ENCODE assay signal across 8 cellular contexts in genomic region chr20:45857836-45858250, GRCh38. TPM values are rescaled to one million over a fixed set of nuclear protein-coding genes. Genes with fewer than 3 reads are reported as not detected.
DNase-seq lines count a peak whose midpoint lies in the region; ATAC-seq and TF ChIP-seq lines count a peak whose summit lies in the region.

No MANE protein-coding gene starts in this region.

- H3K9ac ChIP-seq in subcutaneous abdominal adipose tissue (ENCODE audit: low read length in 5 of 5), result peak overlapping the region; percentile 63 to 91 (median 82)

- H3K27ac ChIP-seq in KOPT-K1 (ENCODE audit: low read depth, low read length, poor library complexity, severe bottlenecking), result peak overlapping the region; percentile 84
- peak overlapping the region in 4 of 5 donors; percentile 65 to 91 (median 79) for H3K27ac ChIP-seq in adrenal gland
- peak overlapping the region; percentile 83 for H3K27ac ChIP-seq in subcutaneous abdominal adipose tissue (ENCODE audit: low read depth, low read length)

- TF ChIP-seq POLR2A in adrenal gland (IDR thresholded peaks at IDR 0.05), result no peak

- H3K27me3 ChIP-seq in adrenal gland (no peaks in the 10 kb centered on the region), kidney epithelial cell (ENCODE audit: control insufficient read depth, insufficient read depth, low read length) (no peaks in the 10 kb centered on the region), subcutaneous abdominal adipose tissue (ENCODE audit: control insufficient read depth in 5 of 5, insufficient read depth in 4 of 5, low read length in 5 of 5) (no peaks in the 10 kb centered on the region)

- 11 to 25% (median 15%) methylated on average over 1 to 14 of the region's 14 CpGs for WGBS in adrenal gland, 4 donors

- peaks cover 20 to 49% of the 10 kb centered on the region in 2 donors for H3K4me1 ChIP-seq in adrenal gland (replicated peaks in 1 of 2)
- peaks cover 0 to 38% (median 32%) of the 10 kb centered on the region in 5 donors for H3K4me1 ChIP-seq in subcutaneous abdominal adipose tissue (ENCODE audit: control insufficient read depth in 5 of 5, insufficient read depth in 5 of 5, low read length in 5 of 5)

- peak; percentile 72 for DNase-seq in GM10266 (ENCODE audit: extremely low spot score)
- DNase-seq in adrenal gland, result no peak
- DNase-seq in kidney epithelial cell (ENCODE audit: low read depth), result no peak
- no peak for DNase-seq in cerebellar cortex (ENCODE audit: low spot score)
- no peak for DNase-seq in T-helper 9 cell

- H3K36me3 ChIP-seq in KOPT-K1 (ENCODE audit: insufficient read depth, low read length) (peaks cover 18% of the 10 kb centered on the region), adrenal gland (replicated peaks in 1 of 2) (peaks cover 0 to 6% of the 10 kb centered on the region in 2 donors), kidney epithelial cell (ENCODE audit: control insufficient read depth, insufficient read depth, low read length) (no peaks in the 10 kb centered on the region), subcutaneous abdominal adipose tissue (ENCODE audit: control insufficient read depth in 5 of 5, insufficient read depth in 5 of 5, low read length in 5 of 5) (peaks cover 2 to 20% (median 9%) of the 10 kb centered on the region in 5 donors)

- ATAC-seq in GM21447 (IDR thresholded peaks at IDR 0.05; ENCODE audit: unreplicated experiment), result peak; percentile 25

- H3K4me3 ChIP-seq in adrenal gland (peak overlapping the region in 2 of 4 donors; percentile 61 to 71), kidney epithelial cell (ENCODE audit: low read depth, low read length) (peak overlapping the region; percentile 35), subcutaneous abdominal adipose tissue (ENCODE audit: low read depth in 1 of 5, low read length in 5 of 5) (peak overlapping the region; percentile 89 to 99 (median 97))

- intact Hi-C loops in adrenal gland (cut with DNase I), result no loop called here

- no peaks in the 10 kb centered on the region for H3K9me3 ChIP-seq in KOPT-K1 (ENCODE audit: insufficient read depth, low read length, poor library complexity, severe bottlenecking)
- no peaks in the 10 kb centered on the region for H3K9me3 ChIP-seq in adrenal gland (replicated peaks in 1 of 3)
- no peaks in the 10 kb centered on the region for H3K9me3 ChIP-seq in subcutaneous abdominal adipose tissue (ENCODE audit: control insufficient read depth in 5 of 5, low read length in 5 of 5)

- no peak for TF ChIP-seq CTCF in GM10266 (IDR thresholded peaks at IDR 0.05; ENCODE audit: control insufficient read depth, insufficient read depth, low read depth, missing control alignments)
- no peak for TF ChIP-seq CTCF in adrenal gland (IDR thresholded peaks at IDR 0.05)
- TF ChIP-seq CTCF in kidney epithelial cell (IDR thresholded peaks at IDR 0.05; ENCODE audit: insufficient read depth, low read length, poor library complexity, severe bottlenecking), result no peak

RNA-seq across cellular contexts. Expression of gene ZSWIM3, which starts 0.4 kb away (rescaled TPM):
- total RNA-seq in adrenal gland (1 to 10 TPM; 3.7 to 9.3 (median 6.3) TPM), kidney epithelial cell (3.8 and 4.7 TPM in 2 replicates)
- polyA plus RNA-seq in adrenal gland, result 1 to 10 TPM; 2.9 to 4.2 (median 3.1) TPM

RNA-seq across cellular contexts. Expression of gene ACOT8, which starts 0.7 kb away (rescaled TPM):
- total RNA-seq in adrenal gland (100 to 1,000 TPM in 1 of 8 donors, 10 to 100 TPM in 7; 34.6 to 134 (median 62.5) TPM), kidney epithelial cell (35.3 and 38.7 TPM in 2 replicates)
- 10 to 100 TPM; 33.7 to 78.8 (median 49.3) TPM for polyA plus RNA-seq in adrenal gland

RNA-seq across cellular contexts. Expression of gene ZSWIM1, which starts 23.2 kb away (rescaled TPM):
- 10 to 100 TPM; 15.9 to 22.1 (median 19.9) TPM for total RNA-seq in adrenal gland
- 10 to 100 TPM in 1 of 3 donors, 1 to 10 TPM in 2; 4.2 to 19.2 (median 5.6) TPM for polyA plus RNA-seq in adrenal gland
- 12.7 and 16.2 TPM in 2 replicates for total RNA-seq in kidney epithelial cell

RNA-seq across cellular contexts. Expression of gene SNX21, which starts 24.2 kb away (rescaled TPM):
- 100 to 1,000 TPM in 3 of 8 donors, 10 to 100 TPM in 5; 61.6 to 183 (median 97.8) TPM for total RNA-seq in adrenal gland
- polyA plus RNA-seq in adrenal gland, result 10 to 100 TPM; 35.1 to 66.3 (median 43.9) TPM
- 24.7 and 28.4 TPM in 2 replicates for total RNA-seq in kidney epithelial cell

RNA-seq across cellular contexts. Expression of gene SPATA25, which starts 29.6 kb away (rescaled TPM):
- 10 to 100 TPM in 1 of 8 donors, 1 to 10 TPM in 5, under 1 TPM in 1, not detected in 1; 0.35 to 12.5 (median 2.9) TPM for total RNA-seq in adrenal gland
- polyA plus RNA-seq in adrenal gland, result 1 to 10 TPM in 1 of 3 donors, under 1 TPM in 2; 0.29 to 3.5 (median 0.57) TPM
- total RNA-seq in kidney epithelial cell, result 0.21 and 0.25 TPM in 2 replicates
